ENCODE assay signal across 8 cellular contexts in the genomic region with DNA sequence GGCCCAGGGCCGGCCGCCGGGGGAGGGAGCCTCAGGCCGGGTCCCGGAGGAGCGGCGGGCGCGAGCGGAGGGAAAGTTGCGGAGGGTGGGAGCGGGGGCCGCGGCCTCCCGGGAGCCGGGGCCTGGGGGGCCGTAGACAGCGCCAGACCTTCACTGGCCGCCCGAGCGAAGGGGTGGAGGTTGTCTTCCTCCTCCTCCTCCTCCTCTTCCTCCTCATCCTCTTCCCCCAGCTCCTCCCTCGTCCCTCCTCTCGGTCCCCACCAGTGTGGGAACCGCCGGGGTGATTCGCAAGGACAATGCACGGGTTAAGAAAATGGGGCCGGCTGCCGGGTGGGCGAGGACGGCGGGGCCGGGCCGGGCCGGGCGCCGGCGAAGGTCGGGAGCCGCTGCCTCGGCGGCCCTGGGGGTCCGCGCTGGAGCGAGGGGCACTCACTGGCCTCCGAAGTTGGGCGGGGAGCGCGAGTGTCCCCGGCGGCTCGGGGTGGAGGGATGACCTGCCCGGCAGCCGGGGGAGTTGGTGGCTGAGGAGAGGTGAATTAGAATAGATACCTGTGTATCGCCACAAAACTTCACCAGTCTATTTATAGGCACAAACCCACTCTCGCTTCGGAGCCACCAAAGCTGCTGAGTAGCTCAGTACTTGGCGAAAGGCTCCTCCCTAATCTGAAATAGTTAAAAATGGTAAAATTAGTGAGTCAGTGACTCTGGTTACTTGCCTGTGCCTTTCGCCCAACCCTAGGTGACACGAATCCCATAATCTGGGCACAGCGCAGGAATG. TPM values are rescaled to one million over a fixed set of nuclear protein-coding genes. Genes with fewer than 3 reads are reported as not detected.
DNase-seq lines count a peak whose midpoint lies in the region; ATAC-seq lines count a peak whose summit lies in the region.

No MANE protein-coding gene starts in this region.

- H3K36me3 Mint-ChIP-seq in memory B cell: peaks cover 2% of the 10 kb centered on the region

- DNase-seq in ELF-1 (ENCODE audit: low read depth, low spot score): peak; percentile 54
- DNase-seq in HUDEP-2 (lab: John Stamatoyannopoulos, UW; ENCODE audit: unreplicated experiment in 76 of 76): peak in 41 of 76 experiments; percentile 31 to 71 (median 47)
- peak; percentile 52 for DNase-seq in activated CD4-positive, CD25-positive, alpha-beta regulatory T cell treated with anti-CD3 and anti-CD28 coated beads, Interleukin-2, amount 50 U/mL, for 72 hours
- DNase-seq in dermis blood vessel endothelial cell: peak; percentile 54
- peak in 1 of 2 donors; percentile 27 for DNase-seq in memory B cell (ENCODE audit: low spot score in 2 of 2)
- peak in 4 of 6 experiments; percentile 12 to 47 (median 26) for DNase-seq in stimulated activated naive CD4-positive, alpha-beta T cell (lab: John Stamatoyannopoulos, UW)

- no peaks in the 10 kb centered on the region for H3K27me3 Mint-ChIP-seq in memory B cell

- no peak for ATAC-seq in memory B cell (ENCODE audit: low read depth)
- no peak for ATAC-seq in HG03097 (IDR thresholded peaks at IDR 0.05; ENCODE audit: low FRiP score, unreplicated experiment)
- ATAC-seq in HG02759 (IDR thresholded peaks at IDR 0.05; ENCODE audit: unreplicated experiment): no peak

- H3K9me3 Mint-ChIP-seq in memory B cell: no peaks in the 10 kb centered on the region

- peak overlapping the region; percentile 82 for H3K27ac Mint-ChIP-seq in memory B cell

- H3K4me1 Mint-ChIP-seq in memory B cell: peaks cover 38% of the 10 kb centered on the region

- H3K4me3 Mint-ChIP-seq in memory B cell: peak overlapping the region; percentile 88

RNA-seq across cellular contexts. Expression of gene DYRK1A, which starts 1.4 kb away (rescaled TPM):
- total RNA-seq in dermis blood vessel endothelial cell: 75.6 and 94.8 TPM in 2 replicates
